8 cellular contexts compared by ENCODE assay signal in genomic region chr15:77107531-77108355, GRCh38. TPM values are rescaled to one million over a fixed set of nuclear protein-coding genes. Genes with fewer than 3 reads are reported as not detected.
DNase-seq lines count a peak whose midpoint lies in the region; ATAC-seq and TF ChIP-seq lines count a peak whose summit lies in the region.

No MANE protein-coding gene starts in this region.

- H3K9me3 Mint-ChIP-seq in CD4-positive, alpha-beta T cell, result no peaks in the 10 kb centered on the region
- H3K9me3 Mint-ChIP-seq in HFFc6, result no peaks in the 10 kb centered on the region
- no peaks in the 10 kb centered on the region for H3K9me3 Mint-ChIP-seq in activated naive CD8-positive, alpha-beta T cell treated with anti-CD3 and anti-CD28 coated beads for 36 hours

- WGBS in heart right ventricle, 2 donors, result 53 to 54% methylated on average over 9 of the region's 9 CpGs

- no peaks in the 10 kb centered on the region for H3K27me3 Mint-ChIP-seq in CD4-positive, alpha-beta T cell
- peaks cover 4% of the 10 kb centered on the region for H3K27me3 Mint-ChIP-seq in HFFc6 (ENCODE audit: insufficient read depth)
- no peaks in the 10 kb centered on the region for H3K27me3 Mint-ChIP-seq in activated naive CD8-positive, alpha-beta T cell treated with anti-CD3 and anti-CD28 coated beads for 36 hours

- no peak overlapping the region for H3K4me3 Mint-ChIP-seq in CD4-positive, alpha-beta T cell
- no peak overlapping the region for H3K4me3 Mint-ChIP-seq in HFFc6
- H3K4me3 Mint-ChIP-seq in activated naive CD8-positive, alpha-beta T cell treated with anti-CD3 and anti-CD28 coated beads for 36 hours, result no peak overlapping the region

- intact Hi-C loops in CD4-positive, alpha-beta T cell (cut with DNase I, micrococcal nuclease), result loop anchor here in 1 of 2 experiments (1.0 kb wide), 1 partner anchor 390 kb away; no protein-coding TSS in a partner anchor
- intact Hi-C loops in heart right ventricle (cut with DNase I), result loop anchor here in 5 of 10 donors (2.0 to 10.0 kb wide), 6 partner anchors 143 to 717 kb away; partner anchors contain the start of gene LINGO1 (in 2 of the 5)

- no peak overlapping the region for H3K27ac Mint-ChIP-seq in CD4-positive, alpha-beta T cell
- H3K27ac Mint-ChIP-seq in HFFc6, result peak overlapping the region; percentile 12
- H3K27ac Mint-ChIP-seq in activated naive CD8-positive, alpha-beta T cell treated with anti-CD3 and anti-CD28 coated beads for 36 hours, result no peak overlapping the region

- H3K9me3 ChIP-seq in CD4-positive, alpha-beta T cell (ENCODE audit: control insufficient read depth, low read length), result no peaks in the 10 kb centered on the region
- H3K9me3 ChIP-seq in NT2/D1 (ENCODE audit: insufficient read depth, low read length) (no peaks in the 10 kb centered on the region), heart right ventricle (no peaks in the 10 kb centered on the region)

- H3K4me1 ChIP-seq in NT2/D1 (ENCODE audit: insufficient read depth, insufficient read length) (peaks cover 10% of the 10 kb centered on the region), heart right ventricle (peaks cover 20 to 74% (median 36%) of the 10 kb centered on the region in 9 donors)

- DNase-seq in CD4-positive, alpha-beta T cell, result peak in 5 of 10 experiments; percentile 10 to 39 (median 16)
- DNase-seq in HFFc6, result peak; percentile 29
- peak; percentile 70 for DNase-seq in NT2/D1 (ENCODE audit: low read depth, low spot score)
- peak; percentile 32 for DNase-seq in activated naive CD8-positive, alpha-beta T cell treated with anti-CD3 and anti-CD28 coated beads for 36 hours
- DNase-seq in heart right ventricle, result peak; percentile 51 to 65
- peak; percentile 77 for DNase-seq in retina
- DNase-seq in NK-92 (lab: John Stamatoyannopoulos, UW; ENCODE audit: unreplicated experiment), result no peak
- no peak for DNase-seq in GOT3 (lab: John Stamatoyannopoulos, UW)

- H3K27ac ChIP-seq in CD4-positive, alpha-beta T cell (ENCODE audit: low read depth, low read length), result no peak overlapping the region
- peak overlapping the region in 8 of 10 donors; percentile 4 to 73 (median 61) for H3K27ac ChIP-seq in heart right ventricle

- H3K4me3 ChIP-seq in NT2/D1 (ENCODE audit: insufficient read length, low read depth), result no peak overlapping the region
- no peak overlapping the region for H3K4me3 ChIP-seq in heart right ventricle

- H3K36me3 ChIP-seq in NT2/D1 (ENCODE audit: insufficient read depth, insufficient read length, low read length) (peaks cover 6% of the 10 kb centered on the region), heart right ventricle (peaks cover 0 to 26% (median 0%) of the 10 kb centered on the region in 9 donors)

- H3K4me1 Mint-ChIP-seq in CD4-positive, alpha-beta T cell (ENCODE audit: low read depth), result no peaks in the 10 kb centered on the region
- peaks cover 37% of the 10 kb centered on the region for H3K4me1 Mint-ChIP-seq in HFFc6 (ENCODE audit: low read depth)
- no peaks in the 10 kb centered on the region for H3K4me1 Mint-ChIP-seq in activated naive CD8-positive, alpha-beta T cell treated with anti-CD3 and anti-CD28 coated beads for 36 hours

- POLR2A ChIA-PET in CD4-positive, alpha-beta T cell (lab: Charles Lee), result no interaction called here

- CTCF ChIA-PET in CD4-positive, alpha-beta T cell (lab: Charles Lee), result interaction anchor here (0.8 to 0.9 kb wide), 2 partner anchors 390 to 436 kb away, joined by 4 read pairs; no protein-coding TSS in a partner anchor

- H3K27me3 ChIP-seq in CD4-positive, alpha-beta T cell (ENCODE audit: control insufficient read depth, insufficient read depth, low read length), result no peaks in the 10 kb centered on the region
- H3K27me3 ChIP-seq in NT2/D1 (ENCODE audit: insufficient read depth, insufficient read length) (no peaks in the 10 kb centered on the region), heart right ventricle (no peaks in the 10 kb centered on the region)

- peak; percentile 24 for TF ChIP-seq CTCF in CD4-positive, alpha-beta T cell (IDR thresholded peaks at IDR 0.05)
- TF ChIP-seq CTCF in HFFc6 (IDR thresholded peaks at IDR 0.05) (peak; percentile 72), heart right ventricle (IDR thresholded peaks at IDR 0.05) (peak; percentile 39 to 77 (median 62))

- ATAC-seq in CD4-positive, alpha-beta T cell (ENCODE audit: poor library complexity), result no peak
- ATAC-seq in heart right ventricle, result peak; percentile 46 to 82 (median 76)

- H3K36me3 Mint-ChIP-seq in CD4-positive, alpha-beta T cell (ENCODE audit: low read depth), result no peaks in the 10 kb centered on the region
- peaks cover 15% of the 10 kb centered on the region for H3K36me3 Mint-ChIP-seq in HFFc6 (ENCODE audit: low read depth)
- H3K36me3 Mint-ChIP-seq in activated naive CD8-positive, alpha-beta T cell treated with anti-CD3 and anti-CD28 coated beads for 36 hours, result no peaks in the 10 kb centered on the region

- no peak overlapping the region for H3K9ac ChIP-seq in NT2/D1 (ENCODE audit: insufficient read length, low read depth)

RNA-seq across cellular contexts. Expression of gene TSPAN3, which starts 36.8 kb away (rescaled TPM):
- 10 to 100 TPM; 14.7 to 15.5 TPM for total RNA-seq in CD4-positive, alpha-beta T cell
- total RNA-seq in HFFc6 (2021; fragmentation: NEBNext Ultra II Directional; extraction: Animal tissue kit (Norgen Biotek cat#: 25700)), result 100 to 1,000 TPM; 153 to 222 (median 183) TPM
- total RNA-seq in activated naive CD8-positive, alpha-beta T cell treated with anti-CD3 and anti-CD28 coated beads for 36 hours, result 10 to 100 TPM; 40.6 to 43.1 TPM
- total RNA-seq in heart right ventricle, result 100 to 1,000 TPM in 5 of 10 donors, 10 to 100 TPM in 5; 82.6 to 118 (median 98.7) TPM
- polyA plus RNA-seq in heart right ventricle, result 100 to 1,000 TPM in 1 of 2 donors, 10 to 100 TPM in 1; 52.2 to 159 TPM

Comparison
In these comparisons a context has a peak if more than half of its experiments do, and no peak if none do; other contexts are left out.
1. DNase-seq: peak in HFFc6 (single experiment), NT2/D1 (single experiment), activated naive CD8-positive, alpha-beta T cell treated with anti-CD3 and anti-CD28 coated beads for 36 hours (single experiment), heart right ventricle (2 of 2) and retina (single experiment); none in NK-92 (single experiment) and GOT3 (single experiment).
2. Peak in every context shown above with its lines, with median percentiles within 50 percentile points of each other: CTCF ChIP-seq.